ENCODE assay signal across 9 cellular contexts in genomic region chr10:29688230-29688634, GRCh38. TPM values are rescaled to one million over a fixed set of nuclear protein-coding genes. Genes with fewer than 3 reads are reported as not detected.
DNase-seq lines count a peak whose midpoint lies in the region; ATAC-seq and TF ChIP-seq lines count a peak whose summit lies in the region.
"Had no signal": no experiment of that assay in that cellular context is flagged by ENCODE, and none has a peak within 500 bp of the region (broad histone marks: within the 10 kb centered on the region; RNA-seq: fewer than 3 reads in every experiment).

No MANE protein-coding gene starts in this region.

- H4K20me1 ChIP-seq in GM23248 (ENCODE audit: insufficient read depth) (no peaks in the 10 kb centered on the region), Karpas-422 (ENCODE audit: insufficient read depth, low read depth, low read length) (no peaks in the 10 kb centered on the region)

- no peak overlapping the region for H3K4me3 ChIP-seq in GM23248
- no peak overlapping the region for H3K4me3 ChIP-seq in gastroesophageal sphincter
- no peak overlapping the region for H3K4me3 ChIP-seq in psoas muscle
- H3K4me3 ChIP-seq in Karpas-422 (ENCODE audit: low read length), result no peak overlapping the region

- H3F3A ChIP-seq in GM23248 (ENCODE audit: insufficient read depth), result peaks cover 16% of the 10 kb centered on the region

- H3K9ac ChIP-seq in GM23248 (no peak overlapping the region), Karpas-422 (ENCODE audit: low read length) (no peak overlapping the region)

- ATAC-seq in gastroesophageal sphincter (no peak), psoas muscle (peak; percentile 36 to 55 (median 46)), HG03280 (IDR thresholded peaks at IDR 0.05; ENCODE audit: unreplicated experiment) (no peak)
- ATAC-seq: activated CD8-positive, alpha-beta memory T cell treated with anti-CD3 and anti-CD28 coated beads, Interleukin-2, amount 10 ng/mL, durations not matched to agents 7 days and 5 days had no signal

- no peaks in the 10 kb centered on the region for H3K9me2 ChIP-seq in GM23248 (ENCODE audit: insufficient read depth)
- no peaks in the 10 kb centered on the region for H3K9me2 ChIP-seq in Karpas-422 (replicated peaks; ENCODE audit: insufficient read depth, low read length)

- DNase-seq in GM23248 (peak; percentile 7), NCI-H69 (lab: John Stamatoyannopoulos, UW) (peak; percentile 95), psoas muscle (no peak), Karpas-422 (no peak), SW480 (ENCODE audit: low spot score) (no peak)
- no peak for DNase-seq in activated CD4-positive, CD25-positive, alpha-beta regulatory T cell treated with anti-CD3 and anti-CD28 coated beads, Interleukin-2, amount 50 U/mL, for 72 hours
- DNase-seq: activated CD8-positive, alpha-beta memory T cell treated with anti-CD3 and anti-CD28 coated beads, Interleukin-2, amount 10 ng/mL, durations not matched to agents 7 days and 5 days had no signal

- no peak overlapping the region for H2AFZ ChIP-seq in GM23248
- no peak overlapping the region for H2AFZ ChIP-seq in Karpas-422 (ENCODE audit: low read length)

- H3K4me1 ChIP-seq in GM23248 (ENCODE audit: insufficient read depth) (peaks cover 25% of the 10 kb centered on the region), gastroesophageal sphincter (peaks cover 18 to 56% (median 28%) of the 10 kb centered on the region in 3 donors), psoas muscle (peaks cover 35% of the 10 kb centered on the region), Karpas-422 (ENCODE audit: low read length) (no peaks in the 10 kb centered on the region)

- H3K9me3 ChIP-seq in GM23248 (ENCODE audit: low read depth) (no peaks in the 10 kb centered on the region), gastroesophageal sphincter (no peaks in the 10 kb centered on the region), psoas muscle (no peaks in the 10 kb centered on the region), Karpas-422 (ENCODE audit: low read length) (no peaks in the 10 kb centered on the region)

- TF ChIP-seq CTCF in gastroesophageal sphincter (IDR thresholded peaks at IDR 0.05) (no peak), psoas muscle (IDR thresholded peaks at IDR 0.05) (no peak)

- TF ChIP-seq POLR2A in gastroesophageal sphincter (IDR thresholded peaks at IDR 0.05), result no peak

- no peaks in the 10 kb centered on the region for H3K27me3 ChIP-seq in GM23248 (replicated peaks; ENCODE audit: insufficient read depth)
- no peaks in the 10 kb centered on the region for H3K27me3 ChIP-seq in gastroesophageal sphincter
- no peaks in the 10 kb centered on the region for H3K27me3 ChIP-seq in psoas muscle (ENCODE audit: insufficient read depth in 3 of 3, low read length in 2 of 3)
- no peaks in the 10 kb centered on the region for H3K27me3 ChIP-seq in Karpas-422 (ENCODE audit: low read length)

- TF ChIP-seq EP300 in gastroesophageal sphincter (IDR thresholded peaks at IDR 0.05), result no peak

- H3K27ac ChIP-seq in GM23248 (no peak overlapping the region), gastroesophageal sphincter (peak overlapping the region; percentile 20 to 71 (median 39)), psoas muscle (peak overlapping the region; percentile 25), Karpas-422 (ENCODE audit: low read length) (no peak overlapping the region)

- no peaks in the 10 kb centered on the region for H3K36me3 ChIP-seq in GM23248 (ENCODE audit: low read depth)
- peaks cover 0 to 26% of the 10 kb centered on the region in 2 donors for H3K36me3 ChIP-seq in gastroesophageal sphincter
- H3K36me3 ChIP-seq in psoas muscle (ENCODE audit: insufficient read depth in 1 of 2, low read depth in 1 of 2), result peaks cover 0 to 37% of the 10 kb centered on the region in 2 donors
- H3K36me3 ChIP-seq in Karpas-422 (ENCODE audit: insufficient read depth, low read length), result no peaks in the 10 kb centered on the region

- 17 to 26% methylated on average over 7 of the region's 7 CpGs for WGBS in GM23248 (ENCODE audit: low coverage in 1 of 2, low lambda C conversion rate in 2 of 2, missing lambda C conversion rate in 2 of 2), 2 experiments
- WGBS in gastroesophageal sphincter (ENCODE audit: low coverage in 1 of 2), 2 donors, result 24 to 30% methylated on average over 2 to 7 of the region's 7 CpGs
- 9 to 11% (median 11%) methylated on average over 7 of the region's 7 CpGs for WGBS in psoas muscle, 3 donors

- H3K4me2 ChIP-seq in GM23248 (ENCODE audit: unreplicated experiment), result peak overlapping the region; percentile 36
- H3K4me2 ChIP-seq in Karpas-422 (ENCODE audit: low read depth, low read length, poor library complexity, severe bottlenecking), result no peak overlapping the region

- no peaks in the 10 kb centered on the region for H3K79me2 ChIP-seq in GM23248 (ENCODE audit: insufficient read depth)
- H3K79me2 ChIP-seq in Karpas-422 (ENCODE audit: low read length), result no peaks in the 10 kb centered on the region

- intact Hi-C loops in psoas muscle (cut with DNase I), result no loop called here

- in situ Hi-C loops in GM23248 (cut with MboI), result no loop called here

RNA-seq across cellular contexts. Expression of gene SVIL, which starts 53.5 kb away (rescaled TPM):
- 6.6 and 7.3 TPM in 2 replicates for total RNA-seq in GM23248 (2014; rRNA removed; shearing (Covaris generic))
- polyA plus RNA-seq in GM23248 (2016; fragmentation: Nextera tagmentation; extraction: Ambion mirVana), result 5.9 and 11.0 TPM in 2 replicates
- 1,000 to 10,000 TPM in 2 of 4 donors, 100 to 1,000 TPM in 2; 585 to 1,262 (median 942) TPM for total RNA-seq in gastroesophageal sphincter
- total RNA-seq in psoas muscle, result 1,000 to 10,000 TPM in 2 of 4 donors, 100 to 1,000 TPM in 2; 792 to 1,728 (median 949) TPM
- 100 to 1,000 TPM in 2 of 3 donors, 10 to 100 TPM in 1; 70.6 to 536 (median 234) TPM for polyA plus RNA-seq in psoas muscle
- total RNA-seq in Karpas-422 (2014; rRNA removed; shearing (Covaris generic); ENCODE audit: low replicate concordance), result not detected in 2 replicates

Comparison
In these comparisons a context has a peak if more than half of its experiments do, and no peak if none do; other contexts are left out.
1. DNase-seq: peak in GM23248 (single experiment) and NCI-H69 (single experiment); none in psoas muscle (0 of 2), Karpas-422 (single experiment), SW480 (single experiment) and activated CD4-positive, CD25-positive, alpha-beta regulatory T cell treated with anti-CD3 and anti-CD28 coated beads, Interleukin-2, amount 50 U/mL, for 72 hours (single experiment).
2. H3K27ac ChIP-seq: peak in gastroesophageal sphincter (4 of 4) and psoas muscle (single experiment); none in GM23248 (single experiment) and Karpas-422 (single experiment).
3. ATAC-seq: peak in psoas muscle (4 of 4); none in gastroesophageal sphincter (single experiment) and HG03280 (single experiment).
4. RNA of gene SVIL, which starts 53.5 kb away (total RNA-seq): 585 to 1,262 TPM in gastroesophageal sphincter and 792 to 1,728 TPM in psoas muscle; 6.6 to 7.3 TPM in GM23248 and not detected in Karpas-422; every median in the first group is over 10 times any median in the second.